9 cellular contexts compared by ENCODE assay signal in the genomic region with DNA sequence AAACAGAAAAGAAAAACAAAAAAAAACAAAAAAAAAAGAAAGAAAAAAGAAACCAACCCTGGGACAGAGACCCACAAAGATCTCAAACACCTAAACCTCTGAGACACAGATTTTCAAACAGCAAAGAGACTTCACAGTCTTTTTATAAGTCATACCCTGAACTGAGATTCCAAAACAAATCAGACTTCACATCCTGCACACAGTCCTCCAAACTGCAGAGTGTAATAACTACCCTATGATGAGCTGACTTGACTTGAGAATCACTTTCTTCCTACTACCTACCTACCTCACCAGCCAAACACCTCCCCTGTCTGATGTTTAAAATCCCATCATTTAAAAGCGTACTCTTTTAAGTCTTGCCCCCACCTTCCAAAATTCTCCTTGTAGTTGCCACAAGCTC.
DNase-seq lines count a peak whose midpoint lies in the region; TF ChIP-seq lines count a peak whose summit lies in the region.
"Had no signal": no experiment of that assay in that cellular context is flagged by ENCODE, and none has a peak within 500 bp of the region (broad histone marks: within the 10 kb centered on the region; RNA-seq: fewer than 3 reads in every experiment).

No MANE protein-coding gene starts in this region.

- TF ChIP-seq CTCF in HFF-Myc (IDR thresholded peaks at IDR 0.05; ENCODE audit: low read depth, low read length, missing control alignments), result no peak

- H3K4me1 ChIP-seq in BLaER1, result peaks cover 10% of the 10 kb centered on the region
- no peaks in the 10 kb centered on the region for H3K4me1 ChIP-seq in muscle layer of colon (ENCODE audit: insufficient read depth, low read length)
- H3K4me1 ChIP-seq: Peyer's patch had no signal

- H3K27me3 ChIP-seq in BLaER1 (peaks cover 65% of the 10 kb centered on the region), muscle layer of colon (ENCODE audit: control insufficient read depth in 1 of 2, insufficient read depth in 2 of 2, low read length in 2 of 2) (no peaks in the 10 kb centered on the region)
- H3K27me3 ChIP-seq: Peyer's patch had no signal

- H3K36me3 ChIP-seq in BLaER1 (no peaks in the 10 kb centered on the region), muscle layer of colon (ENCODE audit: insufficient read depth, low read length) (no peaks in the 10 kb centered on the region)
- H3K36me3 ChIP-seq: Peyer's patch had no signal

- peak overlapping the region; percentile 86 for H3K27ac Mint-ChIP-seq in activated naive CD8-positive, alpha-beta T cell

- peak overlapping the region; percentile 98 for H3K4me3 Mint-ChIP-seq in activated naive CD8-positive, alpha-beta T cell

- H3K4me3 ChIP-seq in BLaER1, result peak overlapping the region; percentile 62; the same call in 1 of the 2 replicates
- H3K4me3 ChIP-seq in HFF-Myc (replicated peaks; ENCODE audit: low read depth, low read length), result peak overlapping the region; percentile 54
- peak overlapping the region in 1 of 2 donors; percentile 12 for H3K4me3 ChIP-seq in muscle layer of colon (ENCODE audit: low read depth in 1 of 2, low read length in 2 of 2)

- no peaks in the 10 kb centered on the region for H3K27me3 Mint-ChIP-seq in activated naive CD8-positive, alpha-beta T cell

- H3K4me2 ChIP-seq in BLaER1, result peak overlapping the region; percentile 57

- H3K9me3 ChIP-seq in BLaER1 (no peaks in the 10 kb centered on the region), muscle layer of colon (ENCODE audit: low read length) (no peaks in the 10 kb centered on the region)
- H3K9me3 ChIP-seq: Peyer's patch had no signal

- H4K20me1 ChIP-seq in BLaER1, result no peaks in the 10 kb centered on the region

- H3K9ac ChIP-seq in BLaER1 (no peak overlapping the region), muscle layer of colon (ENCODE audit: low read length) (no peak overlapping the region)

- DNase-seq in HFF-Myc (ENCODE audit: extremely low read depth, low read depth) (no peak), hypothalamus (lab: John Stamatoyannopoulos, UW) (no peak), NCI-H187 (lab: John Stamatoyannopoulos, UW) (no peak), COR-L47 (lab: John Stamatoyannopoulos, UW) (no peak)
- DNase-seq in stimulated activated CD8-positive, alpha-beta memory T cell treated with anti-CD3 and anti-CD28 coated beads, Interleukin-4, amount 100 ng/mL, for 48 hours, result no peak

- H3K27ac ChIP-seq in BLaER1 (no peak overlapping the region), muscle layer of colon (ENCODE audit: low read depth, low read length) (peak overlapping the region; percentile 19)
- H3K27ac ChIP-seq: Peyer's patch had no signal

- no peaks in the 10 kb centered on the region for H3K9me3 Mint-ChIP-seq in activated naive CD8-positive, alpha-beta T cell (ENCODE audit: low read depth)

- H3K36me3 Mint-ChIP-seq in activated naive CD8-positive, alpha-beta T cell, result no peaks in the 10 kb centered on the region

- peaks cover 19% of the 10 kb centered on the region for H3K4me1 Mint-ChIP-seq in activated naive CD8-positive, alpha-beta T cell (ENCODE audit: low read depth)
